ENCODE assay signal across 22 cellular contexts in the genomic region with DNA sequence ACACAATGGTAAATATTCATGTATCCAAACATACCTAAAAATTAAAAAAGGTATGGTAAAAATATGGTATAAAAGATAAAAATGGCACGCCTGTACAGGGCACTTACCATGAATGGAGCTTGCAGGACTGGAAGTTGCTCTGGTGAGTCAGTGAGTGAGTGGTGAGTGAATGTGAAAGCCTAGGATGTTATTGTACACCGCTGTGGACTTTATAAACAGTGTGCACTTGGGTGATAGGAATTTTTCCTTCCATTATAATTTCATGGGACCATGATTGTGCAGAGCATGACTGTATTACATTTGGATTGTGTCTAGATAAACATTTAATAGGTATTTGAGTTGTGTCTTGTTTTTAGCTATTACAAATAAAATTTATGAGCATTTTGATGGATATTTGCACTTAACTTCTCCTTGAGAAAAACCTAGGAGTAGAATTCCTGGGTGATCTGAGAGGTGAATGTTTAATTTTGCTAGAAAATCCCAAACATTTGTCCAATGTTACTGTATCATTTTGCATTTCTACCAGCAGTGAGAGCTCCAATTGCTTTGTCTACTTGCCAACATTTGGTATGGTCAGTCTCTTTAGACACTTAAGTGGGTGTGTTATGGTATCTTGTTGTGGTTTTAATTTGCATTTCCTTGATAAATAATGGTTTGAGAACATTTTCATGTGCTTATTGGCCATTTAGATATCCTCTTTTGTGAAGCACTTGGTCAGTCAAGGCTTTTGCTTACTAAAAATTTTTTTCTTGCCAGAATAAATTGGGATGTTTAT.
DNase-seq lines count a peak whose midpoint lies in the region; ATAC-seq, FAIRE-seq and TF ChIP-seq lines count a peak whose summit lies in the region.
"Had no signal": no experiment of that assay in that cellular context is flagged by ENCODE, and none has a peak within 500 bp of the region (broad histone marks: within the 10 kb centered on the region; RNA-seq: fewer than 3 reads in every experiment).

No MANE protein-coding gene starts in this region.

- H3K4me3 ChIP-seq in AG10803 (ENCODE audit: low read length) (no peak overlapping the region), K562 (no peak overlapping the region), foreskin fibroblast (ENCODE audit: low read depth in 1 of 2, low read length in 2 of 2) (no peak overlapping the region), uterus (no peak overlapping the region)
- H3K4me3 ChIP-seq: body of pancreas, dorsolateral prefrontal cortex, right lobe of liver, SK-N-MC had no signal

- TF ChIP-seq CTCF in AG10803 (conservative IDR thresholded peaks at IDR 0.05; ENCODE audit: low read length) (no peak), K562 (IDR thresholded peaks at IDR 0.05 in 2 of 3, conservative IDR thresholded peaks at IDR 0.05 in 1 of 3; ENCODE audit: insufficient read depth in 2 of 3, low read depth in 1 of 3, low read length in 3 of 3) (no peak), foreskin fibroblast (IDR thresholded peaks at IDR 0.05; ENCODE audit: low read depth, low read length) (no peak), uterus (IDR thresholded peaks at IDR 0.05) (no peak)

- H4K20me1 ChIP-seq in K562 (replicated peaks; ENCODE audit: control insufficient read depth, insufficient read depth, low read length): no peaks in the 10 kb centered on the region; the same call in 1 of the 2 replicates

- H3K9ac ChIP-seq in K562 (ENCODE audit: insufficient read depth in 1 of 2, low read depth in 2 of 2, low read length in 2 of 2): no peak overlapping the region

- CTCF ChIA-PET in K562 (lab: Yijun Ruan, JAX; ENCODE audit: low intra/inter-chr PET ratio): no interaction called here

- no peak for TF ChIP-seq POLR2A in K562 (conservative IDR thresholded peaks at IDR 0.05)
- no peak for TF ChIP-seq POLR2A in uterus (IDR thresholded peaks at IDR 0.05)

- TF ChIP-seq EP300 in K562 (IDR thresholded peaks at IDR 0.05; ENCODE audit: low read length): no peak

- DNase-seq in AG10803 (ENCODE audit: low read depth) (peak; percentile 25), HT1080 (ENCODE audit: low read depth) (peak; percentile 64), K562 (ENCODE audit: extremely low read depth in 1 of 4, low spot score in 3 of 4) (no peak), foreskin fibroblast (peak; percentile 23 to 59), SIG-M5 treated with dmso at 0.1 percent for 504 hours (lab: John Stamatoyannopoulos, UW; ENCODE audit: unreplicated experiment) (no peak), uterus (no peak)
- no peak for DNase-seq in stimulated activated CD4-positive, alpha-beta T cell treated with anti-CD3 and anti-CD28 coated beads, Interleukin-12 subunit alpha, Interleukin-12 subunit beta, amount 100 ng/mL, for 4 hours
- DNase-seq: ACHN; activated CD8-positive, alpha-beta memory T cell treated with anti-CD3 and anti-CD28 coated beads, Interleukin-2, amount 50 U/mL, for 48 hours; activated gamma-delta T cell treated with Interleukin-2 at 50 U/mL for 16 hours; body of pancreas; dorsolateral prefrontal cortex; NCI-H1092; NCI-H526; nucleus accumbens; OCI-M1; right lobe of liver; stimulated activated naive CD8-positive, alpha-beta T cell treated with anti-CD3 and anti-CD28 coated beads, Interleukin-15, amount 100 ng/mL, for 72 hours had no signal

- H3K27me3 ChIP-seq in K562 (ENCODE audit: control insufficient read depth in 2 of 2, insufficient read depth in 2 of 2, low read length in 2 of 2) (no peaks in the 10 kb centered on the region), uterus (no peaks in the 10 kb centered on the region)
- H3K27me3 ChIP-seq: body of pancreas, dorsolateral prefrontal cortex, right lobe of liver had no signal

- no peaks in the 10 kb centered on the region for H3K4me1 ChIP-seq in K562 (replicated peaks in 1 of 2; ENCODE audit: control insufficient read depth in 2 of 2, insufficient read depth in 2 of 2, low read length in 2 of 2)
- no peaks in the 10 kb centered on the region for H3K4me1 ChIP-seq in uterus
- H3K4me1 ChIP-seq: body of pancreas, right lobe of liver had no signal

- BruUV-seq in K562 (replicated peaks; lab: Mats Ljungman, UMichigan): no TSS peak

- H3K9me1 ChIP-seq in K562 (ENCODE audit: control insufficient read depth, insufficient read depth, low read length): no peaks in the 10 kb centered on the region

- H3K9me3 ChIP-seq in K562 (replicated peaks; ENCODE audit: control insufficient read depth, insufficient read depth, low read depth, low read length) (no peaks in the 10 kb centered on the region), uterus (no peaks in the 10 kb centered on the region)
- H3K9me3 ChIP-seq: body of pancreas, right lobe of liver had no signal

- peaks cover 8% of the 10 kb centered on the region; the same call in 1 of the 3 replicates for H3K36me3 ChIP-seq in K562 (ENCODE audit: control insufficient read depth, insufficient read depth, low read length)
- no peaks in the 10 kb centered on the region for H3K36me3 ChIP-seq in uterus
- H3K36me3 ChIP-seq: right lobe of liver had no signal

- in situ Hi-C loops in K562 (cut with MboI): no loop called here

- H2AFZ ChIP-seq in K562 (ENCODE audit: low read depth, low read length): no peak overlapping the region

- H3K4me2 ChIP-seq in K562 (ENCODE audit: insufficient read depth, low read length): no peak overlapping the region

- TF ChIP-seq RAD21 in K562 (CRISPR knock-in tag; conservative IDR thresholded peaks at IDR 0.05 in 1 of 2, IDR thresholded peaks at IDR 0.05 in 1 of 2): no peak

- FAIRE-seq in K562 (lab: Jason Lieb, UNC): peak; percentile 48

- no peak for ATAC-seq in K562
- no peak for ATAC-seq in GM19455 (IDR thresholded peaks at IDR 0.05; ENCODE audit: unreplicated experiment)
- ATAC-seq: body of pancreas; CD8-positive, alpha-beta T cell; esophagus mucosa; right lobe of liver; stimulated activated naive CD8-positive, alpha-beta T cell treated with anti-CD3 and anti-CD28 coated beads, Interleukin-15, amount 100 ng/mL, for 72 hours had no signal

- 68% methylated on average over 2 of the region's 2 CpGs for WGBS in K562 (ENCODE audit: insufficient coverage, low coverage, missing lambda C conversion rate)

- POLR2A ChIA-PET in K562 (lab: Yijun Ruan, JAX): no interaction called here

- H3K79me2 ChIP-seq in K562 (ENCODE audit: control insufficient read depth, insufficient read depth, low read length): no peaks in the 10 kb centered on the region

- intact Hi-C loops in K562 (cut with micrococcal nuclease) (no loop called here), uterus (cut with DNase I; ENCODE audit: low total_unique reads) (no loop called here)

- H3K27ac ChIP-seq in K562 (ENCODE audit: extremely low read depth, low read depth, low read length) (no peak overlapping the region), uterus (no peak overlapping the region)
- H3K27ac ChIP-seq: body of pancreas, dorsolateral prefrontal cortex, right lobe of liver, SK-N-MC had no signal

TF ChIP-seq in K562, 482 proteins besides CTCF, POLR2A, EP300 and RAD21:
- TF ChIP-seq KAT7 (CRISPR knock-in tag; IDR thresholded peaks at IDR 0.05; ENCODE audit: borderline replicate concordance): no peak
- TF ChIP-seq SFPQ (IDR thresholded peaks at IDR 0.05; ENCODE audit: low read depth, low read length): no peak
- TF ChIP-seq, protein P1, sequence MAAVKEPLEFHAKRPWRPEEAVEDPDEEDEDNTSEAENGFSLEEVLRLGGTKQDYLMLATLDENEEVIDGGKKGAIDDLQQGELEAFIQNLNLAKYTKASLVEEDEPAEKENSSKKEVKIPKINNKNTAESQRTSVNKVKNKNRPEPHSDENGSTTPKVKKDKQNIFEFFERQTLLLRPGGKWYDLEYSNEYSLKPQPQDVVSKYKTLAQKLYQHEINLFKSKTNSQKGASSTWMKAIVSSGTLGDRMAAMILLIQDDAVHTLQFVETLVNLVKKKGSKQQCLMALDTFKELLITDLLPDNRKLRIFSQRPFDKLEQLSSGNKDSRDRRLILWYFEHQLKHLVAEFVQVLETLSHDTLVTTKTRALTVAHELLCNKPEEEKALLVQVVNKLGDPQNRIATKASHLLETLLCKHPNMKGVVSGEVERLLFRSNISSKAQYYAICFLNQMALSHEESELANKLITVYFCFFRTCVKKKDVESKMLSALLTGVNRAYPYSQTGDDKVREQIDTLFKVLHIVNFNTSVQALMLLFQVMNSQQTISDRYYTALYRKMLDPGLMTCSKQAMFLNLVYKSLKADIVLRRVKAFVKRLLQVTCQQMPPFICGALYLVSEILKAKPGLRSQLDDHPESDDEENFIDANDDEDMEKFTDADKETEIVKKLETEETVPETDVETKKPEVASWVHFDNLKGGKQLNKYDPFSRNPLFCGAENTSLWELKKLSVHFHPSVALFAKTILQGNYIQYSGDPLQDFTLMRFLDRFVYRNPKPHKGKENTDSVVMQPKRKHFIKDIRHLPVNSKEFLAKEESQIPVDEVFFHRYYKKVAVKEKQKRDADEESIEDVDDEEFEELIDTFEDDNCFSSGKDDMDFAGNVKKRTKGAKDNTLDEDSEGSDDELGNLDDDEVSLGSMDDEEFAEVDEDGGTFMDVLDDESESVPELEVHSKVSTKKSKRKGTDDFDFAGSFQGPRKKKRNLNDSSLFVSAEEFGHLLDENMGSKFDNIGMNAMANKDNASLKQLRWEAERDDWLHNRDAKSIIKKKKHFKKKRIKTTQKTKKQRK (IDR thresholded peaks at IDR 0.05; ENCODE audit: borderline replicate concordance, low read depth, low read length): no peak

Comparison
In these comparisons a context has a peak if more than half of its experiments do, and no peak if none do; other contexts are left out.
1. DNase-seq: peak in AG10803 (single experiment), HT1080 (single experiment) and foreskin fibroblast (2 of 2); none in K562 (0 of 4), SIG-M5 treated with dmso at 0.1 percent for 504 hours (single experiment), uterus (0 of 2) and stimulated activated CD4-positive, alpha-beta T cell treated with anti-CD3 and anti-CD28 coated beads, Interleukin-12 subunit alpha, Interleukin-12 subunit beta, amount 100 ng/mL, for 4 hours (single experiment).